Comparison of ENCODE assay signal across 1 cellular context in the genomic region with DNA sequence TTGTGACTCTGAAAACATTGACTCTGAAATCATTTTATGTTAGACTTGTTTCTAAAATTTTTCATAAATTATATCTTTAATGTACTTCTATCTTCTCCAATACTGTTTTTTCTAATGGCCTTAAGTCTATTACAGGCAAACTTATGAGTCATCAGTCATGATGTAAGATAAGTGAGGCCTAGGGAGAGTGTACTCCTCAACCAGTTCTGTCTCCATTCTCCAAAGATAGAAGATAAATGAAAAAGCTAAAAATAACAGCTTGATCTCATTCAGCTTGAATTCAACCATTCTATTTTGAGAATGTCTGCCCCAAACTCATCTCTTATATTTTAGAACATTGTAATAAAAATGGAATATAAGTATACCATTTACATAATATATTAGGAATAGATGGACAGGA.
TF ChIP-seq lines count a peak whose summit lies in the region.

No MANE protein-coding gene starts in this region.

TF ChIP-seq in WTC11, 78 proteins besides CTCF, POLR2A, EP300 and RAD21 (continued from another document):
- TF ChIP-seq, protein P1, sequence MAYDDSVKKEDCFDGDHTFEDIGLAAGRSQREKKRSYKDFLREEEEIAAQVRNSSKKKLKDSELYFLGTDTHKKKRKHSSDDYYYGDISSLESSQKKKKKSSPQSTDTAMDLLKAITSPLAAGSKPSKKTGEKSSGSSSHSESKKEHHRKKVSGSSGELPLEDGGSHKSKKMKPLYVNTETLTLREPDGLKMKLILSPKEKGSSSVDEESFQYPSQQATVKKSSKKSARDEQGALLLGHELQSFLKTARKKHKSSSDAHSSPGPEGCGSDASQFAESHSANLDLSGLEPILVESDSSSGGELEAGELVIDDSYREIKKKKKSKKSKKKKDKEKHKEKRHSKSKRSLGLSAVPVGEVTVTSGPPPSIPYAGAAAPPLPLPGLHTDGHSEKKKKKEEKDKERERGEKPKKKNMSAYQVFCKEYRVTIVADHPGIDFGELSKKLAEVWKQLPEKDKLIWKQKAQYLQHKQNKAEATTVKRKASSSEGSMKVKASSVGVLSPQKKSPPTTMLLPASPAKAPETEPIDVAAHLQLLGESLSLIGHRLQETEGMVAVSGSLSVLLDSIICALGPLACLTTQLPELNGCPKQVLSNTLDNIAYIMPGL (CRISPR knock-in tag; IDR thresholded peaks at IDR 0.05), result no peak
- no peak for TF ChIP-seq IRF2 (CRISPR knock-in tag; IDR thresholded peaks at IDR 0.05; ENCODE audit: borderline replicate concordance, low read depth)
- no peak for TF ChIP-seq ZNF219 (CRISPR knock-in tag; IDR thresholded peaks at IDR 0.05; ENCODE audit: borderline replicate concordance)
TF ChIP-seq in WTC11: peak in this region for 0.
